Comparison of ENCODE assay signal across 1 cellular context in genomic region chr19:32346901-32347300, GRCh38.
TF ChIP-seq lines count a peak whose summit lies in the region.

No MANE protein-coding gene starts in this region.

TF ChIP-seq in GM12878, 131 proteins besides CTCF, POLR2A, EP300 and RAD21 (continued from another document):
- TF ChIP-seq RBBP5 (conservative IDR thresholded peaks at IDR 0.05): no peak
- no peak for TF ChIP-seq JUND (IDR thresholded peaks at IDR 0.05; ENCODE audit: low read depth, low read length)
- TF ChIP-seq NBN (IDR thresholded peaks at IDR 0.05): no peak
- TF ChIP-seq RELA (IDR thresholded peaks at IDR 0.05; ENCODE audit: borderline replicate concordance, partially characterized antibody): no peak
- no peak for TF ChIP-seq SIX5 (IDR thresholded peaks at IDR 0.05; ENCODE audit: low read depth, low read length, severe bottlenecking)
- TF ChIP-seq IRF3 (IDR thresholded peaks at IDR 0.05): no peak
- TF ChIP-seq NR2C1 (IDR thresholded peaks at IDR 0.05): no peak
- no peak for TF ChIP-seq ZBTB11 (CRISPR knock-in tag; IDR thresholded peaks at IDR 0.05)
- no peak for TF ChIP-seq FOS (IDR thresholded peaks at IDR 0.05; ENCODE audit: borderline replicate concordance, extremely low read depth, insufficient read length)
- no peak for TF ChIP-seq MTA3 (IDR thresholded peaks at IDR 0.05; ENCODE audit: borderline replicate concordance, low read length)
- TF ChIP-seq NKRF (conservative IDR thresholded peaks at IDR 0.05): no peak
- no peak for TF ChIP-seq SMAD1 (IDR thresholded peaks at IDR 0.05; ENCODE audit: low read depth, partially characterized antibody)
- TF ChIP-seq RCOR1 (conservative IDR thresholded peaks at IDR 0.05; ENCODE audit: low read depth, low read length): no peak
- no peak for TF ChIP-seq TCF7 (IDR thresholded peaks at IDR 0.05; ENCODE audit: borderline replicate concordance)
- TF ChIP-seq IRF4 (IDR thresholded peaks at IDR 0.05; ENCODE audit: low read depth, low read length): no peak
- no peak for TF ChIP-seq BRCA1 (IDR thresholded peaks at IDR 0.05; ENCODE audit: low read depth, low read length)
